11 cellular contexts compared by ENCODE assay signal in genomic region chr4:19309365-19309764, GRCh38.
DNase-seq lines count a peak whose midpoint lies in the region; ATAC-seq and TF ChIP-seq lines count a peak whose summit lies in the region.
"Had no signal": no experiment of that assay in that cellular context is flagged by ENCODE, and none has a peak within 500 bp of the region (broad histone marks: within the 10 kb centered on the region; RNA-seq: fewer than 3 reads in every experiment).

No MANE protein-coding gene starts in this region.

- TF ChIP-seq CTCF in heart right ventricle (IDR thresholded peaks at IDR 0.05) = peak in 6 of 9 donors; percentile 8 to 40 (median 26)
- TF ChIP-seq CTCF in fibroblast of pulmonary artery (IDR thresholded peaks at IDR 0.05; ENCODE audit: low read length, missing control alignments) = peak; percentile 58
- peak; percentile 6 for TF ChIP-seq CTCF in upper lobe of right lung (IDR thresholded peaks at IDR 0.05)

- H3K4me1 ChIP-seq in heart right ventricle (no peaks in the 10 kb centered on the region), upper lobe of right lung (no peaks in the 10 kb centered on the region)

- H3K36me3 ChIP-seq in heart right ventricle (no peaks in the 10 kb centered on the region), upper lobe of right lung (no peaks in the 10 kb centered on the region)

- peak in 1 of 8 donors; percentile 51 for ATAC-seq in heart right ventricle
- ATAC-seq in Right ventricle myocardium inferior = no peak
- ATAC-seq in upper lobe of right lung = no peak
- ATAC-seq in left lobe of liver = no peak
- ATAC-seq: T-cell had no signal

- peaks cover 0 to 3% (median 0%) of the 10 kb centered on the region in 11 donors for H3K9me3 ChIP-seq in heart right ventricle
- no peaks in the 10 kb centered on the region for H3K9me3 ChIP-seq in upper lobe of right lung

- no peak for DNase-seq in heart right ventricle
- DNase-seq in Right ventricle myocardium inferior (ENCODE audit: missing footprints) = no peak
- peak; percentile 67 for DNase-seq in RPMI7951 (ENCODE audit: low read depth)
- DNase-seq in fibroblast of pulmonary artery (ENCODE audit: low read depth) = peak; percentile 85
- DNase-seq in upper lobe of right lung = no peak
- DNase-seq in nucleus accumbens (lab: John Stamatoyannopoulos, UW) = no peak
- no peak for DNase-seq in left lobe of liver (ENCODE audit: low spot score)
- no peak for DNase-seq in NCI-H345 treated with DMSO at 0.1 percent for 48 hours (lab: John Stamatoyannopoulos, UW; ENCODE audit: unreplicated experiment)
- DNase-seq: cortex of kidney; stimulated activated CD4-positive, alpha-beta T cell treated with anti-CD3 and anti-CD28 coated beads, Interleukin-2, amount 100 ng/mL, for 48 hours; T-cell had no signal

- intact Hi-C loops in heart right ventricle (cut with DNase I) = no loop called here
- intact Hi-C loops in Right ventricle myocardium inferior (cut with DNase I) = no loop called here
- intact Hi-C loops in upper lobe of right lung (cut with DNase I) = no loop called here

- H3K27ac ChIP-seq in heart right ventricle (no peak overlapping the region), upper lobe of right lung (no peak overlapping the region)

- no peak overlapping the region for H3K4me3 ChIP-seq in heart right ventricle
- H3K4me3 ChIP-seq in fibroblast of pulmonary artery (replicated peaks; ENCODE audit: low read depth, low read length) = no peak overlapping the region
- no peak overlapping the region for H3K4me3 ChIP-seq in upper lobe of right lung

- WGBS in heart right ventricle, 2 donors = 49 to 54% methylated on average over 2 of the region's 2 CpGs

- H3K27me3 ChIP-seq in heart right ventricle (no peaks in the 10 kb centered on the region), upper lobe of right lung (no peaks in the 10 kb centered on the region)

Comparison
In these comparisons a context has a peak if more than half of its experiments do, and no peak if none do; other contexts are left out.
1. DNase-seq: peak in RPMI7951 (single experiment) and fibroblast of pulmonary artery (single experiment); none in heart right ventricle (0 of 2), Right ventricle myocardium inferior (single experiment), upper lobe of right lung (single experiment), nucleus accumbens (0 of 56), left lobe of liver (single experiment) and NCI-H345 treated with DMSO at 0.1 percent for 48 hours (single experiment).
2. CTCF ChIP-seq: peak in every context shown above with its lines; median percentile 58 in fibroblast of pulmonary artery; 26 in heart right ventricle; 6 in upper lobe of right lung.